In the genomic region with DNA sequence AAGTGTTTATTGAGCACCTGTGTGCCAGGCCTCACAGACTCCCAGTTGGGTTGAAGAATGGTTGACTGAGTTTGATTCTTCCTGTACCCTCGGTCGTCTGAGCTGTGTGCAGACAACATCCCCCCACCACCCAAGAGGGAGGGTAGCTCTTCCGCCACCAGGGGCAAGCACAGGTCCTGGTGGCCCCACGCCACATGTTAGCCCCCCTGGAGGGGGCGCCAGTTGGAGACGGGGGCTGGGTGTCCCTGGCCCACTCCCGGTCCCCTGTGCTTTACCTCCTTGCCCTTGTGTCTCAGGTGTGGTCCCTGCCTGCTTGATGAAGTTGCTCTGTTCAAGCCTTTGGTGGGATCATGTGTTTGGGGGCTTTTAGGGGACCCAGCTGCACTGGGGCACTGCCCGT, we compare ENCODE assay signal across 20 cellular contexts.
"Had no signal": no experiment of that assay in that cellular context is flagged by ENCODE, and none has a peak within 500 bp of the region (broad histone marks: within the 10 kb centered on the region; RNA-seq: fewer than 3 reads in every experiment).

No MANE protein-coding gene starts in this region.

- H3K9me3 ChIP-seq: ascending aorta, mucosa of descending colon, tibial artery had no signal

- H2AFZ ChIP-seq: neural progenitor cell had no signal

- H3K4me3 ChIP-seq: ascending aorta, mucosa of descending colon, neural progenitor cell, tibial artery had no signal

- H3K27me3 ChIP-seq: ascending aorta, neural progenitor cell had no signal

- H3K4me1 ChIP-seq: ascending aorta, neural progenitor cell, tibial artery had no signal

- H3K27ac Mint-ChIP-seq: activated CD4-positive, alpha-beta T cell treated with anti-CD3 and anti-CD28 coated beads, Interleukin-2, amount 10 ng/mL, durations not matched to agents 24 days and 14 days; activated naive CD4-positive, alpha-beta T cell treated with anti-CD3 and anti-CD28 coated beads, Interleukin-2, amount 10 ng/mL, durations not matched to agents 7 days and 5 days; progenitor cell of endocrine pancreas had no signal

- H3K27me3 Mint-ChIP-seq: activated CD4-positive, alpha-beta T cell treated with anti-CD3 and anti-CD28 coated beads, Interleukin-2, amount 10 ng/mL, durations not matched to agents 24 days and 14 days; activated naive CD4-positive, alpha-beta T cell treated with anti-CD3 and anti-CD28 coated beads, Interleukin-2, amount 10 ng/mL, durations not matched to agents 7 days and 5 days; naive thymus-derived CD4-positive, alpha-beta T cell; progenitor cell of endocrine pancreas had no signal

- H3K9me3 Mint-ChIP-seq: activated CD4-positive, alpha-beta T cell treated with anti-CD3 and anti-CD28 coated beads, Interleukin-2, amount 10 ng/mL, durations not matched to agents 24 days and 14 days; activated naive CD4-positive, alpha-beta T cell treated with anti-CD3 and anti-CD28 coated beads, Interleukin-2, amount 10 ng/mL, durations not matched to agents 7 days and 5 days; naive thymus-derived CD4-positive, alpha-beta T cell; neural progenitor cell had no signal

- H3K36me3 ChIP-seq: neural progenitor cell had no signal

- DNase-seq: activated CD4-positive, alpha-beta T cell treated with anti-CD3 and anti-CD28 coated beads, Interleukin-2, amount 10 ng/mL, durations not matched to agents 24 days and 14 days; activated CD4-positive, CD25-positive, alpha-beta regulatory T cell; activated CD8-positive, alpha-beta memory T cell treated with anti-CD3 and anti-CD28 coated beads, Interleukin-2, amount 50 U/mL, for 48 hours; activated effector memory CD4-positive, alpha-beta T cell treated with Interleukin-2 at 50 U/mL for 16 hours; activated naive CD4-positive, alpha-beta T cell treated with anti-CD3 and anti-CD28 coated beads, Interleukin-2, amount 10 ng/mL, durations not matched to agents 7 days and 5 days; activated T-cell treated with anti-CD3 and anti-CD28 coated beads, Interleukin-2, amount 50 U/mL, for 48 hours; dermis blood vessel endothelial cell; effector memory CD4-positive, alpha-beta T cell; mesenchymal stem cell; mucosa of descending colon; naive thymus-derived CD4-positive, alpha-beta T cell; stimulated activated CD4-positive, alpha-beta T cell treated with anti-CD3 and anti-CD28 coated beads, Interleukin-12 subunit alpha, Interleukin-12 subunit beta, amount 100 ng/mL, for 4 hours; stimulated activated CD4-positive, alpha-beta T cell treated with anti-CD3 and anti-CD28 coated beads, Interleukin-1b, Interleukin-23, amount 100 ng/mL, for 48 hours; stimulated activated naive CD8-positive, alpha-beta T cell treated with anti-CD3 and anti-CD28 coated beads, Interleukin-15, Interleukin-2, amounts not matched to agents 100 U/mL and 50 U/mL, for 24 hours; substantia nigra; T1000; tibial artery had no signal

- ATAC-seq: mucosa of descending colon; naive thymus-derived CD4-positive, alpha-beta T cell; stimulated activated naive CD8-positive, alpha-beta T cell treated with anti-CD3 and anti-CD28 coated beads, Interleukin-15, Interleukin-2, amounts not matched to agents 100 U/mL and 50 U/mL, for 24 hours had no signal

- H3K4me2 ChIP-seq: neural progenitor cell had no signal

- H3K27ac ChIP-seq: ascending aorta, neural progenitor cell, tibial artery had no signal

- H3K4me3 Mint-ChIP-seq: activated CD4-positive, alpha-beta T cell treated with anti-CD3 and anti-CD28 coated beads, Interleukin-2, amount 10 ng/mL, durations not matched to agents 24 days and 14 days; activated naive CD4-positive, alpha-beta T cell treated with anti-CD3 and anti-CD28 coated beads, Interleukin-2, amount 10 ng/mL, durations not matched to agents 7 days and 5 days; naive thymus-derived CD4-positive, alpha-beta T cell had no signal

- H3K9ac ChIP-seq: neural progenitor cell had no signal
